2 cellular contexts compared by ENCODE assay signal in the genomic region with DNA sequence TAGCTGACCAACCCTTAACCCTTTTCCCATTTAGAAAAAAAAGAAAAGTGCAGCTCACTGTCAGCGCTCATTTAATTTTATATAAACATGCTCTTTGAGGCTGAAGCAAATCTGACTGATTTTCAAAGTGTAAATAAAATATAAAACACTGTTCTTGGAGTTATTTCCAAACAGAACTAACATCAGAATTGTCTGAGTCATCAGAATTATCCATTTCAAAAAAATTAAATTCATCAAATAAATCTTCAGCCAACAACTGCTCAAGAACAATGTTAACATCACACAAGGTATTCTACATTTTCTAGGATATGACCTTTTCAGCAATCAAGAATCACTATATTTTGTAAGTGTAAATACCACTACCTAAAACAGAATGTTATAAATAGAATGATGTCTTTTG.
TF ChIP-seq lines count a peak whose summit lies in the region.

No MANE protein-coding gene starts in this region.

TF ChIP-seq in HepG2, 621 proteins besides CTCF, POLR2A, EP300 and RAD21 (continued from another document):
- TF ChIP-seq MAFK (conservative IDR thresholded peaks at IDR 0.05 in 1 of 2, IDR thresholded peaks at IDR 0.05 in 1 of 2; ENCODE audit: low read length in 2 of 2): peak in 1 of 2 experiments; percentile 79; a peak in 2 of 4 replicates
TF ChIP-seq in HepG2: peak in this region for 2.

TF ChIP-seq in K562, 482 proteins besides CTCF, POLR2A, EP300 and RAD21 (continued from another document):
- TF ChIP-seq ZNF316 (IDR thresholded peaks at IDR 0.05) (peak; percentile 48), CTBP1 (IDR thresholded peaks at IDR 0.05; ENCODE audit: borderline replicate concordance) (no peak)
